Comparison of ENCODE assay signal across 17 cellular contexts in genomic region chr3:153639634-153640033, GRCh38.
"Had no signal": no experiment of that assay in that cellular context is flagged by ENCODE, and none has a peak within 500 bp of the region (broad histone marks: within the 10 kb centered on the region; RNA-seq: fewer than 3 reads in every experiment).

No MANE protein-coding gene starts in this region.

- H3K4me3 ChIP-seq: adrenal gland, esophagus squamous epithelium, sigmoid colon, spleen, tibial artery, uterus had no signal

- H3K9me3 Mint-ChIP-seq: natural killer cell; stimulated activated memory B cell treated with anti-CD40 and anti-IgM and Interleukin-4, amounts not matched to agents 10 μg/mL and 1 μg/mL and 100 μg/mL, for 72 hours had no signal

- H3K36me3 Mint-ChIP-seq: natural killer cell; stimulated activated memory B cell treated with anti-CD40 and anti-IgM and Interleukin-4, amounts not matched to agents 10 μg/mL and 1 μg/mL and 100 μg/mL, for 72 hours had no signal

- H3K27me3 Mint-ChIP-seq: stimulated activated memory B cell treated with anti-CD40 and anti-IgM and Interleukin-4, amounts not matched to agents 10 μg/mL and 1 μg/mL and 100 μg/mL, for 72 hours had no signal

- H3K4me1 Mint-ChIP-seq: stimulated activated memory B cell treated with anti-CD40 and anti-IgM and Interleukin-4, amounts not matched to agents 10 μg/mL and 1 μg/mL and 100 μg/mL, for 72 hours had no signal

- H3K27ac Mint-ChIP-seq: activated naive CD4-positive, alpha-beta T cell treated with anti-CD3 and anti-CD28 coated beads, Interleukin-2, amount 50 U/mL, for 72 hours; natural killer cell; stimulated activated memory B cell treated with anti-CD40 and anti-IgM and Interleukin-4, amounts not matched to agents 10 μg/mL and 1 μg/mL and 100 μg/mL, for 72 hours; T-helper 2 cell treated with Interferon-gamma antibody and Interleukin-4, amounts not matched to agents 5 μg/mL and 100 μg/mL, for 36 hours had no signal

- H3K4me1 ChIP-seq: adrenal gland, foreskin keratinocyte, parathyroid adenoma, sigmoid colon, spleen, tibial artery, uterus had no signal

- ATAC-seq: activated naive CD4-positive, alpha-beta T cell treated with anti-CD3 and anti-CD28 coated beads, Interleukin-2, amount 50 U/mL, for 72 hours; foreskin keratinocyte; natural killer cell; stimulated activated memory B cell treated with anti-CD40 and anti-IgM and Interleukin-4, amounts not matched to agents 10 μg/mL and 1 μg/mL and 100 μg/mL, for 72 hours had no signal

- H3K36me3 ChIP-seq: adrenal gland, esophagus squamous epithelium, sigmoid colon, spleen, tibial artery, uterus had no signal

- DNase-seq: activated CD4-positive, alpha-beta T cell treated with anti-CD3 and anti-CD28 coated beads, Interleukin-2, amount 50 U/mL, for 4 hours; activated gamma-delta T cell treated with Interleukin-2 at 50 U/mL for 16 hours; adrenal gland; dermis blood vessel endothelial cell; effector memory CD4-positive, alpha-beta T cell; esophagus squamous epithelium; foreskin keratinocyte; natural killer cell; sigmoid colon; spleen; stimulated activated CD4-positive, alpha-beta T cell treated with anti-CD3 and anti-CD28 coated beads, Interleukin-4, amount 100 ng/mL, for 4 hours; tibial artery; uterus had no signal

- H3K27me3 ChIP-seq: adrenal gland, esophagus squamous epithelium, foreskin keratinocyte, sigmoid colon, spleen, tibial artery, uterus had no signal

- H3K9me3 ChIP-seq: adrenal gland, esophagus squamous epithelium, sigmoid colon, spleen, tibial artery, uterus had no signal

- H3K27ac ChIP-seq: adrenal gland, foreskin keratinocyte, parathyroid adenoma, sigmoid colon, spleen, tibial artery, uterus had no signal

- H3K4me3 Mint-ChIP-seq: natural killer cell; stimulated activated memory B cell treated with anti-CD40 and anti-IgM and Interleukin-4, amounts not matched to agents 10 μg/mL and 1 μg/mL and 100 μg/mL, for 72 hours; T-helper 2 cell treated with Interferon-gamma antibody and Interleukin-4, amounts not matched to agents 5 μg/mL and 100 μg/mL, for 36 hours had no signal
